In genomic region chr2:41967426-41968181, GRCh38 we compare ENCODE assay signal across 13 cellular contexts.
DNase-seq lines count a peak whose midpoint lies in the region; ATAC-seq and TF ChIP-seq lines count a peak whose summit lies in the region.
"Had no signal": no experiment of that assay in that cellular context is flagged by ENCODE, and none has a peak within 500 bp of the region (broad histone marks: within the 10 kb centered on the region; RNA-seq: fewer than 3 reads in every experiment).

No MANE protein-coding gene starts in this region.

- no peak overlapping the region for H3K4ac ChIP-seq in mesenchymal stem cell (ENCODE audit: low read depth in 1 of 2, low read length in 2 of 2)

- no peak overlapping the region for H4K91ac ChIP-seq in mesenchymal stem cell (ENCODE audit: low read length)

- H3K9me3 ChIP-seq in mesenchymal stem cell (ENCODE audit: control insufficient read depth, low read length) (no peaks in the 10 kb centered on the region), subcutaneous abdominal adipose tissue (ENCODE audit: control insufficient read depth in 5 of 5, low read length in 5 of 5) (no peaks in the 10 kb centered on the region), WERI-Rb-1 (ENCODE audit: severe bottlenecking) (no peaks in the 10 kb centered on the region)

- H3K27me3 ChIP-seq in mesenchymal stem cell (ENCODE audit: control insufficient read depth in 1 of 2, insufficient read depth in 1 of 2, low read length in 2 of 2): peaks cover 0 to 6% of the 10 kb centered on the region in 2 experiments
- peaks cover 0 to 2% (median 0%) of the 10 kb centered on the region in 5 donors for H3K27me3 ChIP-seq in subcutaneous abdominal adipose tissue (ENCODE audit: control insufficient read depth in 5 of 5, insufficient read depth in 4 of 5, low read length in 5 of 5)
- H3K27me3 ChIP-seq in WERI-Rb-1 (ENCODE audit: insufficient read depth, low read depth, severe bottlenecking): no peaks in the 10 kb centered on the region

- TF ChIP-seq CTCF in epithelial cell of esophagus (IDR thresholded peaks at IDR 0.05; ENCODE audit: insufficient read depth, low read depth, low read length, missing control alignments): no peak
- no peak for TF ChIP-seq CTCF in WERI-Rb-1 (IDR thresholded peaks at IDR 0.05; ENCODE audit: low read depth, low read length)

- H2BK5ac ChIP-seq in mesenchymal stem cell (ENCODE audit: low read depth, low read length, poor library complexity, severe bottlenecking): peak overlapping the region; percentile 34

- no peaks in the 10 kb centered on the region for H3K79me1 ChIP-seq in mesenchymal stem cell (replicated peaks; ENCODE audit: low read length, poor library complexity, severe bottlenecking)

- H2AK5ac ChIP-seq in mesenchymal stem cell (ENCODE audit: low read length, severe bottlenecking): peak overlapping the region; percentile 83

- WGBS in mesenchymal stem cell: 81% methylated on average over 14 of the region's 14 CpGs

- H3K4me3 ChIP-seq in epithelial cell of esophagus (ENCODE audit: low read length) (no peak overlapping the region), mesenchymal stem cell (ENCODE audit: insufficient read depth in 1 of 2, low read depth in 1 of 2, low read length in 2 of 2) (peak overlapping the region in 1 of 2 experiments; percentile 26), subcutaneous abdominal adipose tissue (ENCODE audit: low read depth in 1 of 5, low read length in 5 of 5) (no peak overlapping the region), WERI-Rb-1 (ENCODE audit: low read depth, low read length) (no peak overlapping the region)

- H3K14ac ChIP-seq in mesenchymal stem cell (ENCODE audit: low read length in 2 of 2): no peak overlapping the region

- peaks cover 41% of the 10 kb centered on the region for H3K4me1 ChIP-seq in mesenchymal stem cell (ENCODE audit: control insufficient read depth, insufficient read depth, low read depth, low read length)
- peaks cover 34 to 59% (median 58%) of the 10 kb centered on the region in 5 donors for H3K4me1 ChIP-seq in subcutaneous abdominal adipose tissue (ENCODE audit: control insufficient read depth in 5 of 5, insufficient read depth in 5 of 5, low read length in 5 of 5)

- H3K23ac ChIP-seq in mesenchymal stem cell (ENCODE audit: low read length in 2 of 2): no peak overlapping the region

- no peak overlapping the region for H2AFZ ChIP-seq in mesenchymal stem cell (ENCODE audit: low read depth, low read length)

- peak overlapping the region; percentile 29 for H2BK15ac ChIP-seq in mesenchymal stem cell (ENCODE audit: low read depth, poor library complexity, severe bottlenecking)

- ATAC-seq in GM19324 (IDR thresholded peaks at IDR 0.05; ENCODE audit: low FRiP score, unreplicated experiment) (no peak), GM18502 (IDR thresholded peaks at IDR 0.05; ENCODE audit: poor library complexity, unreplicated experiment) (no peak)
- ATAC-seq: CD8-positive, alpha-beta T cell had no signal

- H3K4me2 ChIP-seq in mesenchymal stem cell (ENCODE audit: low read length, poor library complexity, severe bottlenecking): no peak overlapping the region

- H3K36me3 ChIP-seq in mesenchymal stem cell (ENCODE audit: control insufficient read depth in 1 of 2, insufficient read depth in 2 of 2, low read depth in 1 of 2, low read length in 2 of 2) (no peaks in the 10 kb centered on the region), subcutaneous abdominal adipose tissue (ENCODE audit: control insufficient read depth in 5 of 5, insufficient read depth in 5 of 5, low read length in 5 of 5) (no peaks in the 10 kb centered on the region), WERI-Rb-1 (no peaks in the 10 kb centered on the region)

- peak overlapping the region; percentile 70 for H3K9ac ChIP-seq in mesenchymal stem cell (ENCODE audit: low read length)
- H3K9ac ChIP-seq in subcutaneous abdominal adipose tissue (ENCODE audit: low read length in 5 of 5): peak overlapping the region; percentile 39 to 84 (median 64)

- H3K27ac ChIP-seq in mesenchymal stem cell (ENCODE audit: low read length, poor library complexity, severe bottlenecking) (peak overlapping the region; percentile 94), subcutaneous abdominal adipose tissue (ENCODE audit: low read depth, low read length) (peak overlapping the region; percentile 99), WERI-Rb-1 (no peak overlapping the region)

- H2BK120ac ChIP-seq in mesenchymal stem cell (ENCODE audit: low read depth, low read length): no peak overlapping the region

- H4K8ac ChIP-seq in mesenchymal stem cell (ENCODE audit: low read length): peak overlapping the region; percentile 56

- peak; percentile 55 for DNase-seq in HT-29 (ENCODE audit: low spot score)
- DNase-seq in epithelial cell of esophagus (ENCODE audit: low read depth): peak; percentile 22
- no peak for DNase-seq in mesenchymal stem cell
- no peak for DNase-seq in AG08396 (ENCODE audit: low spot score)
- DNase-seq in WERI-Rb-1: no peak
- DNase-seq: activated B cell treated with CpG ODN at 0.5 μM for 24 hours; activated effector memory CD4-positive, alpha-beta T cell treated with Interleukin-2 at 50 U/mL for 16 hours; CD8-positive, alpha-beta T cell; RPMI8226; stimulated activated CD8-positive, alpha-beta memory T cell treated with anti-CD3 and anti-CD28 coated beads, Interleukin-4, amount 100 ng/mL, for 48 hours had no signal

- H2BK12ac ChIP-seq in mesenchymal stem cell (ENCODE audit: low read length in 2 of 2): peak overlapping the region in 1 of 2 experiments; percentile 51

- peak overlapping the region in 1 of 2 experiments; percentile 80 for H3K18ac ChIP-seq in mesenchymal stem cell (ENCODE audit: low read depth in 1 of 2, low read length in 2 of 2)

Comparison
In these comparisons a context has a peak if more than half of its experiments do, and no peak if none do; other contexts are left out.
1. DNase-seq: peak in HT-29 (single experiment) and epithelial cell of esophagus (single experiment); none in mesenchymal stem cell (single experiment), AG08396 (single experiment) and WERI-Rb-1 (single experiment).